Comparison of ENCODE assay signal across 1 cellular context in genomic region chr1:31159869-31160611, GRCh38.
TF ChIP-seq lines count a peak whose summit lies in the region.

No MANE protein-coding gene starts in this region.

TF ChIP-seq in K562, 482 proteins besides CTCF, POLR2A, EP300 and RAD21 (continued from another document and continues in another):
- TF ChIP-seq ATF6 (CRISPR knock-in tag; IDR thresholded peaks at IDR 0.05) (peak; percentile 73; the same call in 1 of the 2 replicates), PRDM10 (IDR thresholded peaks at IDR 0.05; ENCODE audit: partially characterized antibody) (peak; percentile 10), U2AF1 (optimal IDR thresholded peaks at IDR 0.05; ENCODE audit: low read depth, low read length) (no peak), SMARCA5 (IDR thresholded peaks at IDR 0.05) (no peak), JUNB (CRISPR knock-in tag; conservative IDR thresholded peaks at IDR 0.05) (no peak), SMC3 (conservative IDR thresholded peaks at IDR 0.05; ENCODE audit: insufficient read depth, low read depth, low read length) (no peak), KHSRP (IDR thresholded peaks at IDR 0.05) (no peak), ZBTB12 (CRISPR knock-in tag; IDR thresholded peaks at IDR 0.05) (peak; percentile 61), GTF2E2 (tag; IDR thresholded peaks at IDR 0.05) (no peak), CHD2 (IDR thresholded peaks at IDR 0.05; ENCODE audit: low read depth, low read length) (no peak), NRF1 (conservative IDR thresholded peaks at IDR 0.05 in 1 of 2, IDR thresholded peaks at IDR 0.05 in 1 of 2) (no peak; a peak in 1 of 4 replicates), USF2 (CRISPR knock-in tag; IDR thresholded peaks at IDR 0.05) (peak; percentile 81), TEAD4 (IDR thresholded peaks at IDR 0.05; ENCODE audit: low read length) (peak; percentile 60), TEAD4 (CRISPR knock-in tag; IDR thresholded peaks at IDR 0.05; ENCODE audit: borderline replicate concordance) (no peak), ESRRA (IDR thresholded peaks at IDR 0.05; ENCODE audit: borderline replicate concordance, low read depth) (no peak; the same call in 1 of the 2 replicates), BACH1 (tag; IDR thresholded peaks at IDR 0.05) (0 out of 2 replicates have a peak, but pooled peaks have one; percentile 58), ZNF445 (CRISPR knock-in tag; IDR thresholded peaks at IDR 0.05; ENCODE audit: low read depth) (0 out of 2 replicates have a peak, but pooled peaks have one; percentile 5), GTF2F1 (IDR thresholded peaks at IDR 0.05; ENCODE audit: low read depth, low read length) (no peak), CBFA2T2 (conservative IDR thresholded peaks at IDR 0.05) (peak; percentile 59), HDGF (IDR thresholded peaks at IDR 0.05) (0 out of 2 replicates have a peak, but pooled peaks have one; percentile 61), ID3 (CRISPR knock-in tag; IDR thresholded peaks at IDR 0.05) (no peak; the same call in 1 of the 2 replicates), ID3 (tag; IDR thresholded peaks at IDR 0.05) (peak; percentile 57; the same call in 1 of the 2 replicates), ZNF696 (CRISPR knock-in tag; conservative IDR thresholded peaks at IDR 0.05) (no peak), CBFA2T3 (IDR thresholded peaks at IDR 0.05) (peak; percentile 73), BCOR (IDR thresholded peaks at IDR 0.05) (peak; percentile 91), RBM15 (IDR thresholded peaks at IDR 0.05; ENCODE audit: insufficient read depth, low read length) (no peak), ZNF436 (CRISPR knock-in tag; IDR thresholded peaks at IDR 0.05) (no peak), JUND (IDR thresholded peaks at IDR 0.05; ENCODE audit: borderline replicate concordance, low read depth, low read length) (peak; percentile 67; the same call in 1 of the 2 replicates), JUND (tag; IDR thresholded peaks at IDR 0.05; ENCODE audit: borderline replicate concordance, low read depth, low read length) (peak; percentile 78; the same call in 1 of the 3 replicates), TBP (optimal IDR thresholded peaks at IDR 0.05; ENCODE audit: low read depth, low read length) (peak; percentile 42), CHAMP1 (IDR thresholded peaks at IDR 0.05) (no peak), ZNF324 (CRISPR knock-in tag; IDR thresholded peaks at IDR 0.05) (0 out of 2 replicates have a peak, but pooled peaks have one; percentile 39), MTA2 (IDR thresholded peaks at IDR 0.05; ENCODE audit: low read depth) (peak; percentile 34; the same call in 1 of the 2 replicates), SRF (CRISPR knock-in tag; IDR thresholded peaks at IDR 0.05) (peak in 1 of 2 experiments; percentile 55; a peak in 1 of 4 replicates), ZNF655 (CRISPR knock-in tag; IDR thresholded peaks at IDR 0.05) (no peak), FOXA3 (CRISPR knock-in tag; conservative IDR thresholded peaks at IDR 0.05 in 1 of 2, IDR thresholded peaks at IDR 0.05 in 1 of 2) (no peak), ZNF584 (CRISPR knock-in tag; IDR thresholded peaks at IDR 0.05; ENCODE audit: low read depth) (peak; percentile 77), ZFP1 (CRISPR knock-in tag; IDR thresholded peaks at IDR 0.05) (0 out of 2 replicates have a peak, but pooled peaks have one; percentile 56), ZNF512 (tag; IDR thresholded peaks at IDR 0.05) (no peak), ELK1 (CRISPR knock-in tag; IDR thresholded peaks at IDR 0.05) (no peak), ADNP (tag; IDR thresholded peaks at IDR 0.05) (peak; percentile 95), MAFF (IDR thresholded peaks at IDR 0.05; ENCODE audit: low read length) (no peak), HIVEP1 (CRISPR knock-in tag; IDR thresholded peaks at IDR 0.05) (peak; percentile 83; the same call in 1 of the 2 replicates), GTF2A2 (tag; IDR thresholded peaks at IDR 0.05) (peak; percentile 54), RBM39 (optimal IDR thresholded peaks at IDR 0.05; ENCODE audit: low read depth, low read length) (no peak), LCOR (CRISPR knock-in tag; IDR thresholded peaks at IDR 0.05) (0 out of 2 replicates have a peak, but pooled peaks have one; percentile 23), DMBX1 (CRISPR knock-in tag; IDR thresholded peaks at IDR 0.05; ENCODE audit: borderline replicate concordance) (peak; percentile 71), ZNF253 (CRISPR knock-in tag; conservative IDR thresholded peaks at IDR 0.05) (no peak), KDM5B (IDR thresholded peaks at IDR 0.05; ENCODE audit: insufficient replicate concordance, low read depth, low read length) (peak; percentile 47), SMAD4 (CRISPR knock-in tag; conservative IDR thresholded peaks at IDR 0.05) (peak; percentile 87), ATF3 (IDR thresholded peaks at IDR 0.05) (no peak), ATF3 (CRISPR knock-in tag; conservative IDR thresholded peaks at IDR 0.05) (no peak)
